Comparison of ENCODE assay signal across 22 cellular contexts in the genomic region with DNA sequence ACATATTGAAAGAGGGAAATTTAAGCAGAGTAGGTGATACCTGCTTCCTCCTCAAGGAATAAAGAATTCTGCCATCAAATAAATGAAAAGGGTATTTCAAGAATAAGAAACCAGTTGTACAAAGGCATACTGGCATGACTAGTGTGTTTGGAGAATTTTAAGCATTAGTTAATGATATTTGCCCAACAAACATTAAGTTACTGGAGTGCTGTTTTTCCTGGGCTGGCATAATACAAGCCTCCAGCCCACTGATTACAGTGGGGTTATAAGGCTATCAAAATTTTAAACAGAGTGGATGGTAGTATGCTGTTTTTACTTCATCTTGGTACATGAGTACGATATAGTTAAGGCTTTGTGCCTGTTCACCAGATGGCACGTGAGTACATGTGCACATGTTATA.
"Had no signal": no experiment of that assay in that cellular context is flagged by ENCODE, and none has a peak within 500 bp of the region (broad histone marks: within the 10 kb centered on the region; RNA-seq: fewer than 3 reads in every experiment).

No MANE protein-coding gene starts in this region.

- H3K27ac ChIP-seq: dorsolateral prefrontal cortex, epithelial cell of prostate, gastrocnemius medialis, neural progenitor cell, parathyroid adenoma, right lobe of liver, thoracic aorta, tibial nerve, upper lobe of left lung, uterus had no signal

- DNase-seq: dorsolateral prefrontal cortex; effector CD4-positive, alpha-beta T cell; endodermal cell; foreskin fibroblast; gastrocnemius medialis; head of caudate nucleus; mammary epithelial cell; mesendoderm; midbrain; naive thymus-derived CD4-positive, alpha-beta T cell; right lobe of liver; small intestine; stimulated activated CD4-positive, alpha-beta T cell treated with anti-CD3 and anti-CD28 coated beads, Interleukin-15, amount 100 ng/mL, for 24 hours; stimulated activated CD4-positive, alpha-beta T cell treated with anti-CD3 and anti-CD28 coated beads, Interleukin-2, amount 100 ng/mL, for 48 hours; stimulated activated naive B cell treated with anti-CD40 and anti-IgM and Interleukin-4, amounts not matched to agents 10 μg/mL and 1 μg/mL and 100 μg/mL, for 72 hours; upper lobe of left lung; uterus had no signal

- H3K4me3 ChIP-seq: dorsolateral prefrontal cortex, gastrocnemius medialis, neural progenitor cell, right lobe of liver, thoracic aorta, tibial nerve, upper lobe of left lung, uterus had no signal

- ATAC-seq: gastrocnemius medialis; naive thymus-derived CD4-positive, alpha-beta T cell; right lobe of liver; stimulated activated naive B cell treated with anti-CD40 and anti-IgM and Interleukin-4, amounts not matched to agents 10 μg/mL and 1 μg/mL and 100 μg/mL, for 72 hours had no signal
